Comparison of ENCODE assay signal across 12 cellular contexts in genomic region chr3:79015854-79016253, GRCh38.
DNase-seq lines count a peak whose midpoint lies in the region; ATAC-seq and TF ChIP-seq lines count a peak whose summit lies in the region.
"Had no signal": no experiment of that assay in that cellular context is flagged by ENCODE, and none has a peak within 500 bp of the region (broad histone marks: within the 10 kb centered on the region; RNA-seq: fewer than 3 reads in every experiment).

No MANE protein-coding gene starts in this region.

- no peaks in the 10 kb centered on the region for H3K27me3 ChIP-seq in neuronal stem cell (ENCODE audit: control insufficient read depth in 3 of 3, insufficient read depth in 3 of 3, low read depth in 1 of 3, low read length in 3 of 3)
- H3K27me3 ChIP-seq: tibial nerve had no signal

- no peak overlapping the region for H3K18ac ChIP-seq in neuronal stem cell (ENCODE audit: low read length)

- no peak overlapping the region for H2BK120ac ChIP-seq in neuronal stem cell (ENCODE audit: low read depth, low read length)

- H3K9ac ChIP-seq in neuronal stem cell (ENCODE audit: low read depth, low read length, poor library complexity): no peak overlapping the region

- no peak overlapping the region for H2BK5ac ChIP-seq in neuronal stem cell (ENCODE audit: low read length)

- ATAC-seq in GM21576 (IDR thresholded peaks at IDR 0.05; ENCODE audit: unreplicated experiment): no peak
- ATAC-seq in GM19455 (IDR thresholded peaks at IDR 0.05; ENCODE audit: unreplicated experiment): no peak

- H4K91ac ChIP-seq in neuronal stem cell (ENCODE audit: low read depth, low read length, poor library complexity): no peak overlapping the region

- peak; percentile 30 for DNase-seq in NCI-H2107 treated with DMSO at 0.1 percent for 48 hours (lab: John Stamatoyannopoulos, UW; ENCODE audit: unreplicated experiment)
- no peak for DNase-seq in NCI-H2107 (lab: John Stamatoyannopoulos, UW)
- DNase-seq in coronary artery (ENCODE audit: low spot score): no peak
- DNase-seq in neuronal stem cell (ENCODE audit: low spot score): no peak
- no peak for DNase-seq in UCSD-AML1 (lab: John Stamatoyannopoulos, UW; ENCODE audit: unreplicated experiment)
- DNase-seq: 8988T; activated CD8-positive, alpha-beta memory T cell treated with anti-CD3 and anti-CD28 coated beads, Interleukin-2, amount 50 U/mL, for 48 hours; DMS79 treated with DMSO at 0.1 percent for 48 hours had no signal

- CTCF ChIA-PET in HEK293 (lab: Yijun Ruan, JAX): interaction anchor here (0.6 to 1.1 kb wide), 3 partner anchors 14 to 163 kb away, joined by 3 to 4 read pairs (median 3); no protein-coding TSS in a partner anchor

- H3K14ac ChIP-seq in neuronal stem cell (ENCODE audit: low read length): no peak overlapping the region

- peaks cover 5% of the 10 kb centered on the region for H3K79me1 ChIP-seq in neuronal stem cell (ENCODE audit: low read depth, low read length)

- H3K27ac ChIP-seq in HEK293 (ENCODE audit: extremely low read depth, low read depth, low read length): no peak overlapping the region
- H3K27ac ChIP-seq in coronary artery: no peak overlapping the region
- H3K27ac ChIP-seq in neuronal stem cell (replicated peaks; ENCODE audit: low read length): no peak overlapping the region
- H3K27ac ChIP-seq: tibial nerve had no signal

- H3K4me3 ChIP-seq in HEK293 (ENCODE audit: low read depth, low read length): peak overlapping the region; percentile 85
- H3K4me3 ChIP-seq in coronary artery: peak overlapping the region; percentile 14
- peak overlapping the region in 1 of 2 donors; percentile 81 for H3K4me3 ChIP-seq in neuronal stem cell (ENCODE audit: low read length in 2 of 2)

- no peak overlapping the region for H3K23ac ChIP-seq in neuronal stem cell (ENCODE audit: low read depth, low read length, poor library complexity)

- no peak for TF ChIP-seq CTCF in HEK293 (tag by site-specific recombination; IDR thresholded peaks at IDR 0.05)
- TF ChIP-seq CTCF in coronary artery (IDR thresholded peaks at IDR 0.05): no peak

- no peak overlapping the region for H2BK12ac ChIP-seq in neuronal stem cell (ENCODE audit: low read length)

- H3K4me1 ChIP-seq in HEK293 (ENCODE audit: control insufficient read depth, insufficient read depth, low read length) (peaks cover 16% of the 10 kb centered on the region), neuronal stem cell (ENCODE audit: control insufficient read depth in 2 of 2, insufficient read depth in 1 of 2, low read depth in 1 of 2, low read length in 2 of 2) (peaks cover 7 to 17% of the 10 kb centered on the region in 2 donors)

- H2AK5ac ChIP-seq in neuronal stem cell (ENCODE audit: low read depth, low read length): no peak overlapping the region

- POLR2A ChIA-PET in HEK293 (lab: Yijun Ruan, JAX): no interaction called here

- H3K36me3 ChIP-seq in HEK293 (ENCODE audit: control insufficient read depth in 2 of 2, insufficient read depth in 1 of 2, low read length in 2 of 2) (no peaks in the 10 kb centered on the region), neuronal stem cell (replicated peaks in 1 of 2; ENCODE audit: control insufficient read depth in 2 of 2, insufficient read depth in 2 of 2, low read length in 2 of 2) (no peaks in the 10 kb centered on the region)
- H3K36me3 ChIP-seq: tibial nerve had no signal

- no peak overlapping the region for H4K8ac ChIP-seq in neuronal stem cell (ENCODE audit: low read depth, low read length)

- H3K4ac ChIP-seq in neuronal stem cell (ENCODE audit: low read length): no peak overlapping the region

- WGBS in neuronal stem cell (ENCODE audit: extremely low coverage in 2 of 2, insufficient read length in 2 of 2, insufficient replicate concordance in 1 of 2), 2 donors: no CpG with 5 or more reads among the region's 1 CpG

- H3K9me3 ChIP-seq in HEK293 (ENCODE audit: control insufficient read depth, insufficient read depth, low read depth, low read length) (no peaks in the 10 kb centered on the region), neuronal stem cell (replicated peaks in 1 of 2; ENCODE audit: control insufficient read depth in 2 of 2, insufficient read depth in 1 of 2, low read depth in 1 of 2, low read length in 2 of 2) (no peaks in the 10 kb centered on the region)
- H3K9me3 ChIP-seq: tibial nerve had no signal

- no peak overlapping the region for H2BK15ac ChIP-seq in neuronal stem cell (ENCODE audit: low read length)

- H2AFZ ChIP-seq in neuronal stem cell (ENCODE audit: low read length): no peak overlapping the region

- H3K4me2 ChIP-seq in neuronal stem cell (ENCODE audit: insufficient read depth, low read length, poor library complexity, severe bottlenecking): peak overlapping the region; percentile 44

TF ChIP-seq in HEK293, 187 proteins besides CTCF, POLR2A, EP300 and RAD21:
- no peak for TF ChIP-seq GLI2 (tag by site-specific recombination; IDR thresholded peaks at IDR 0.05; ENCODE audit: borderline replicate concordance, low read depth)
- TF ChIP-seq ZNF140 (tag by site-specific recombination; IDR thresholded peaks at IDR 0.05): no peak
- TF ChIP-seq HOXA7 (CRISPR knock-in tag; IDR thresholded peaks at IDR 0.05; ENCODE audit: borderline replicate concordance): no peak
- no peak for TF ChIP-seq ZXDB (tag by site-specific recombination; IDR thresholded peaks at IDR 0.05)
- no peak for TF ChIP-seq ZNF16 (tag by site-specific recombination; IDR thresholded peaks at IDR 0.05; ENCODE audit: low read depth)
- no peak for TF ChIP-seq ZBTB8A (tag by site-specific recombination; IDR thresholded peaks at IDR 0.05)
